ENCODE assay signal across 25 cellular contexts in the genomic region with DNA sequence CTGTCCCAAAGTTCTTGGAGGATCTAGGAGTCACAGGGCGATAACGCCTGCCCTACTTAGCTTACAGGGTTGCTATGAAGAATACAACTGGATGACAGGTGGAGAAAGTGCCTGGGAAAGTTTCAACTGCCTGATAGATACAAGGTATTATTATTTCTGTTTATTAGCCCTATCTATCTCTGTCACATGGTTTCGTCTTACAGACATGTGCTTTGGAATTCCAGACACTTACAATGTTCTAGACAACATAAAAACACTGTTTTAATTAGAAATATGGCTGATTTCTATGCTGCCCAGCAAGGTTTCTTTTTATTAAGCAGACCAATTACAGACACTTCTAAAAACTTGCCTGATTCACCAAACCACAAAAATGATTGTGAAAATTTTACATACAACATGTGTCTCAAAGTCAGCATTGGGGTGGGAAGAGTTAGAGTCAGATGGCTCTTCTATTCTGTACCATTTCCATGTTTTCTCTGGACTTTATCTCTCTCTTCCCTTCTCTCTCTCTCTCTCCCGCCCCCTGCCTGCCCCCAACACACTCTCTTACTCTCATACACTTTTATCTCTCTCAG. TPM values are rescaled to one million over a fixed set of nuclear protein-coding genes. Genes with fewer than 3 reads are reported as not detected.
DNase-seq lines count a peak whose midpoint lies in the region; ATAC-seq and TF ChIP-seq lines count a peak whose summit lies in the region.
"Had no signal": no experiment of that assay in that cellular context is flagged by ENCODE, and none has a peak within 500 bp of the region (broad histone marks: within the 10 kb centered on the region; RNA-seq: fewer than 3 reads in every experiment).

No MANE protein-coding gene starts in this region.

- no peak overlapping the region for H2BK15ac ChIP-seq in IMR-90 (ENCODE audit: low read depth, low read length)

- H3K9me3 ChIP-seq in IMR-90 (ENCODE audit: control insufficient read depth, insufficient read depth, low read length) (no peaks in the 10 kb centered on the region), left ventricle myocardium inferior (replicated peaks) (no peaks in the 10 kb centered on the region), esophagus muscularis mucosa (no peaks in the 10 kb centered on the region)
- H3K9me3 ChIP-seq in naive thymus-derived CD4-positive, alpha-beta T cell (ENCODE audit: control insufficient read depth in 2 of 3, low read length in 3 of 3): no peaks in the 10 kb centered on the region
- H3K9me3 ChIP-seq: breast epithelium, colonic mucosa, SJCRH30 had no signal

- no peak overlapping the region for H3K4me3 Mint-ChIP-seq in activated T-cell treated with anti-CD3 and anti-CD28 coated beads, Interleukin-2, amount 50 U/mL, for 24 hours
- no peak overlapping the region for H3K4me3 Mint-ChIP-seq in activated naive CD8-positive, alpha-beta T cell treated with anti-CD3 and anti-CD28 coated beads, Interleukin-2, amount 10 ng/mL, durations not matched to agents 7 days and 5 days
- H3K4me3 Mint-ChIP-seq in naive thymus-derived CD4-positive, alpha-beta T cell: no peak overlapping the region
- H3K4me3 Mint-ChIP-seq: H9; mesothelial cell of epicardium; nephron; stimulated activated effector memory CD8-positive, alpha-beta T cell treated with anti-CD3 and anti-CD28 coated beads, Interleukin-12 subunit alpha, Interleukin-12 subunit beta, amount 100 ng/mL, for 72 hours had no signal

- H3K18ac ChIP-seq in IMR-90 (ENCODE audit: low read depth, low read length): no peak overlapping the region

- no peak overlapping the region for H4K91ac ChIP-seq in IMR-90 (ENCODE audit: insufficient read depth, low read depth, low read length)

- H3K36me3 ChIP-seq in IMR-90 (ENCODE audit: control insufficient read depth, insufficient read depth, low read length): no peaks in the 10 kb centered on the region
- peaks cover 0 to 49% (median 3%) of the 10 kb centered on the region in 3 experiments for H3K36me3 ChIP-seq in naive thymus-derived CD4-positive, alpha-beta T cell (ENCODE audit: control insufficient read depth in 2 of 3, insufficient read depth in 3 of 3, low read length in 3 of 3)
- H3K36me3 ChIP-seq in left ventricle myocardium inferior: no peaks in the 10 kb centered on the region
- H3K36me3 ChIP-seq in esophagus muscularis mucosa: peaks cover 0 to 1% (median 0%) of the 10 kb centered on the region in 4 donors
- H3K36me3 ChIP-seq: breast epithelium, colonic mucosa, SJCRH30 had no signal

- H4K20me1 ChIP-seq in IMR-90 (ENCODE audit: insufficient read depth, low read length): no peaks in the 10 kb centered on the region

- H3K4ac ChIP-seq in IMR-90 (ENCODE audit: low read depth, low read length): no peak overlapping the region

- no peak for DNase-seq in activated T-cell treated with anti-CD3 and anti-CD28 coated beads, Interleukin-2, amount 50 U/mL, for 24 hours
- DNase-seq in activated T-cell treated with anti-CD3 and anti-CD28 coated beads, Interleukin-2, amount 50 U/mL, for 1 hour: no peak
- DNase-seq in IMR-90 (peak; percentile 25), left ventricle myocardium inferior (no peak), HEK293T (ENCODE audit: extremely low spot score) (no peak), esophagus muscularis mucosa (ENCODE audit: extremely low spot score) (no peak)
- no peak for DNase-seq in activated naive CD8-positive, alpha-beta T cell treated with anti-CD3 and anti-CD28 coated beads, Interleukin-2, amount 10 ng/mL, durations not matched to agents 7 days and 5 days
- DNase-seq in naive thymus-derived CD4-positive, alpha-beta T cell: no peak
- DNase-seq: C1 segment of cervical spinal cord, colonic mucosa, EL, H9, left ventricle myocardium superior, NCI-H1092, NCI-H1930 had no signal

- H3K9me1 ChIP-seq in IMR-90 (ENCODE audit: insufficient read depth, low read length): no peaks in the 10 kb centered on the region

- H3K14ac ChIP-seq in IMR-90 (replicated peaks; ENCODE audit: low read depth, low read length): no peak overlapping the region

- intact Hi-C loops in IMR-90 (cut with micrococcal nuclease) (no loop called here), left ventricle myocardium inferior (cut with micrococcal nuclease) (no loop called here), esophagus muscularis mucosa (cut with DNase I) (no loop called here)
- intact Hi-C loops in naive thymus-derived CD4-positive, alpha-beta T cell (cut with micrococcal nuclease): loop anchor here (1.0 to 5.0 kb wide), 6 partner anchors 17 to 628 kb away; a partner anchor contains a TSS

- WGBS in IMR-90 (ENCODE audit: extremely low coverage in 2 of 2, insufficient read length in 1 of 2), 2 experiments: no CpG with 5 or more reads among the region's 4 CpGs
- WGBS in esophagus muscularis mucosa: 91% methylated on average over 4 of the region's 4 CpGs

- H3K9ac ChIP-seq in IMR-90 (ENCODE audit: low read depth, low read length): no peak overlapping the region

- no peak overlapping the region for H2AK5ac ChIP-seq in IMR-90 (ENCODE audit: low read depth, low read length)

- peak overlapping the region; percentile 74 for H3K27ac Mint-ChIP-seq in activated T-cell treated with anti-CD3 and anti-CD28 coated beads, Interleukin-2, amount 50 U/mL, for 24 hours
- H3K27ac Mint-ChIP-seq in activated naive CD8-positive, alpha-beta T cell treated with anti-CD3 and anti-CD28 coated beads, Interleukin-2, amount 10 ng/mL, durations not matched to agents 7 days and 5 days: peak overlapping the region; percentile 39
- peak overlapping the region in 8 of 9 donors; percentile 72 to 91 (median 85) for H3K27ac Mint-ChIP-seq in naive thymus-derived CD4-positive, alpha-beta T cell
- H3K27ac Mint-ChIP-seq: mesothelial cell of epicardium; nephron; stimulated activated effector memory CD8-positive, alpha-beta T cell treated with anti-CD3 and anti-CD28 coated beads, Interleukin-12 subunit alpha, Interleukin-12 subunit beta, amount 100 ng/mL, for 72 hours had no signal

- peaks cover 78% of the 10 kb centered on the region for H3K4me1 Mint-ChIP-seq in activated T-cell treated with anti-CD3 and anti-CD28 coated beads, Interleukin-2, amount 50 U/mL, for 24 hours (ENCODE audit: low read depth)
- H3K4me1 Mint-ChIP-seq in activated naive CD8-positive, alpha-beta T cell treated with anti-CD3 and anti-CD28 coated beads, Interleukin-2, amount 10 ng/mL, durations not matched to agents 7 days and 5 days: peaks cover 42% of the 10 kb centered on the region
- peaks cover 14 to 76% (median 56%) of the 10 kb centered on the region in 7 donors for H3K4me1 Mint-ChIP-seq in naive thymus-derived CD4-positive, alpha-beta T cell
- H3K4me1 Mint-ChIP-seq: H9 had no signal

- H2BK120ac ChIP-seq in IMR-90 (ENCODE audit: low read depth, low read length): no peak overlapping the region

- H3K27ac ChIP-seq in IMR-90 (ENCODE audit: insufficient read depth, low read length) (no peak overlapping the region), left ventricle myocardium inferior (replicated peaks) (no peak overlapping the region), esophagus muscularis mucosa (replicated peaks in 1 of 4) (no peak overlapping the region)
- peak overlapping the region; percentile 44 for H3K27ac ChIP-seq in naive thymus-derived CD4-positive, alpha-beta T cell (ENCODE audit: low read depth, low read length)
- H3K27ac ChIP-seq: breast epithelium, colonic mucosa, SJCRH30 had no signal

- dilution Hi-C loops in IMR-90 (cut with HindIII; ENCODE audit: low sequenced_read_pairs, unreplicated experiment): no loop called here

- no peak for TF ChIP-seq RAD21 in IMR-90 (IDR thresholded peaks at IDR 0.05; ENCODE audit: low read length)

- H4K5ac ChIP-seq in IMR-90 (ENCODE audit: low read depth, low read length): no peak overlapping the region

- no peak overlapping the region for H2BK20ac ChIP-seq in IMR-90 (ENCODE audit: low read depth, low read length)

- no peaks in the 10 kb centered on the region for H3K27me3 Mint-ChIP-seq in activated T-cell treated with anti-CD3 and anti-CD28 coated beads, Interleukin-2, amount 50 U/mL, for 24 hours
- H3K27me3 Mint-ChIP-seq in activated naive CD8-positive, alpha-beta T cell treated with anti-CD3 and anti-CD28 coated beads, Interleukin-2, amount 10 ng/mL, durations not matched to agents 7 days and 5 days: no peaks in the 10 kb centered on the region
- H3K27me3 Mint-ChIP-seq in naive thymus-derived CD4-positive, alpha-beta T cell: no peaks in the 10 kb centered on the region

- no peaks in the 10 kb centered on the region for H3K79me1 ChIP-seq in IMR-90 (ENCODE audit: low read depth in 1 of 2, low read length in 2 of 2)

- no peak overlapping the region for H3K56ac ChIP-seq in IMR-90 (ENCODE audit: extremely low read depth, insufficient read depth, low read length)

- BruUV-seq in IMR-90 (replicated peaks; lab: Mats Ljungman, UMichigan): no TSS peak

- H2BK5ac ChIP-seq in IMR-90 (ENCODE audit: low read depth, low read length, poor library complexity, severe bottlenecking): no peak overlapping the region

- POLR2A ChIA-PET in IMR-90 (lab: Charles Lee; ENCODE audit: unreplicated experiment): no interaction called here
- POLR2A ChIA-PET in activated naive CD8-positive, alpha-beta T cell treated with anti-CD3 and anti-CD28 coated beads, Interleukin-2, amount 10 ng/mL, durations not matched to agents 7 days and 5 days (lab: Charles Lee): no interaction called here
- POLR2A ChIA-PET in naive thymus-derived CD4-positive, alpha-beta T cell (lab: Charles Lee): interaction anchor here (0.6 kb wide), 1 partner anchor 441 kb away, joined by 3 read pairs; no protein-coding TSS in a partner anchor
- POLR2A ChIA-PET in HEK293T (lab: Yijun Ruan, JAX): no interaction called here

- H3K4me2 ChIP-seq in IMR-90 (ENCODE audit: low read depth, low read length): no peak overlapping the region

- no peak for ATAC-seq in IMR-90 (ENCODE audit: low read depth)
- ATAC-seq in activated naive CD8-positive, alpha-beta T cell treated with anti-CD3 and anti-CD28 coated beads, Interleukin-2, amount 10 ng/mL, durations not matched to agents 7 days and 5 days (ENCODE audit: low read depth): no peak
- no peak for ATAC-seq in naive thymus-derived CD4-positive, alpha-beta T cell
- ATAC-seq: esophagus mucosa; left ventricle myocardium superior; stimulated activated effector memory CD8-positive, alpha-beta T cell treated with anti-CD3 and anti-CD28 coated beads, Interleukin-12 subunit alpha, Interleukin-12 subunit beta, amount 100 ng/mL, for 72 hours had no signal

- no peak overlapping the region for H4K8ac ChIP-seq in IMR-90 (ENCODE audit: low read depth in 2 of 2, low read length in 2 of 2)

- H3K4me1 ChIP-seq in IMR-90 (ENCODE audit: control insufficient read depth, insufficient read depth, low read length) (no peaks in the 10 kb centered on the region; the same call in 1 of the 2 replicates), left ventricle myocardium inferior (peaks cover 5% of the 10 kb centered on the region), esophagus muscularis mucosa (peaks cover 5 to 24% (median 17%) of the 10 kb centered on the region in 4 donors)
- peaks cover 0 to 10% of the 10 kb centered on the region in 2 donors for H3K4me1 ChIP-seq in naive thymus-derived CD4-positive, alpha-beta T cell (ENCODE audit: control insufficient read depth in 2 of 2, insufficient read depth in 2 of 2, low read length in 2 of 2)
- H3K4me1 ChIP-seq: breast epithelium, colonic mucosa, SJCRH30 had no signal

- no peak for TF ChIP-seq EP300 in esophagus muscularis mucosa (IDR thresholded peaks at IDR 0.05)

- H3K9me3 Mint-ChIP-seq in activated T-cell treated with anti-CD3 and anti-CD28 coated beads, Interleukin-2, amount 50 U/mL, for 24 hours: no peaks in the 10 kb centered on the region
- no peaks in the 10 kb centered on the region for H3K9me3 Mint-ChIP-seq in activated naive CD8-positive, alpha-beta T cell treated with anti-CD3 and anti-CD28 coated beads, Interleukin-2, amount 10 ng/mL, durations not matched to agents 7 days and 5 days
- H3K9me3 Mint-ChIP-seq in naive thymus-derived CD4-positive, alpha-beta T cell: peaks cover 0 to 6% (median 0%) of the 10 kb centered on the region in 11 donors
- H3K9me3 Mint-ChIP-seq: H9; mesothelial cell of epicardium; nephron; stimulated activated effector memory CD8-positive, alpha-beta T cell treated with anti-CD3 and anti-CD28 coated beads, Interleukin-12 subunit alpha, Interleukin-12 subunit beta, amount 100 ng/mL, for 72 hours had no signal

- H2AK9ac ChIP-seq in IMR-90 (replicated peaks; ENCODE audit: low read depth, low read length, poor library complexity): no peak overlapping the region

- no peak overlapping the region for H3K4me3 ChIP-seq in IMR-90 (ENCODE audit: insufficient read depth, low read depth, low read length)
- no peak overlapping the region for H3K4me3 ChIP-seq in naive thymus-derived CD4-positive, alpha-beta T cell (ENCODE audit: low read length)
- H3K4me3 ChIP-seq in left ventricle myocardium inferior: no peak overlapping the region
- no peak overlapping the region for H3K4me3 ChIP-seq in esophagus muscularis mucosa
- H3K4me3 ChIP-seq: breast epithelium, colonic mucosa, SJCRH30 had no signal

- H3K27me3 ChIP-seq in IMR-90 (ENCODE audit: control insufficient read depth, insufficient read depth, low read length): no peaks in the 10 kb centered on the region
- H3K27me3 ChIP-seq in naive thymus-derived CD4-positive, alpha-beta T cell (ENCODE audit: control insufficient read depth in 2 of 2, insufficient read depth in 2 of 2, low read length in 2 of 2): no peaks in the 10 kb centered on the region
- no peaks in the 10 kb centered on the region for H3K27me3 ChIP-seq in left ventricle myocardium inferior (ENCODE audit: low read depth)
- H3K27me3 ChIP-seq in esophagus muscularis mucosa: no peaks in the 10 kb centered on the region
- H3K27me3 ChIP-seq: breast epithelium, colonic mucosa, SJCRH30 had no signal

- no peak overlapping the region for H2AFZ ChIP-seq in IMR-90 (replicated peaks; ENCODE audit: low read length, poor library complexity)

- H3K23ac ChIP-seq in IMR-90 (ENCODE audit: low read depth, low read length): no peak overlapping the region

- in situ Hi-C loops in IMR-90 (cut with MboI; ENCODE audit: low sequenced_read_pairs): loop anchor here (5.0 kb wide), 1 partner anchor 533 kb away; no protein-coding TSS in a partner anchor

- peaks cover 95% of the 10 kb centered on the region for H3K36me3 Mint-ChIP-seq in activated T-cell treated with anti-CD3 and anti-CD28 coated beads, Interleukin-2, amount 50 U/mL, for 24 hours (ENCODE audit: low read depth)
- H3K36me3 Mint-ChIP-seq in activated naive CD8-positive, alpha-beta T cell treated with anti-CD3 and anti-CD28 coated beads, Interleukin-2, amount 10 ng/mL, durations not matched to agents 7 days and 5 days: peaks cover 36% of the 10 kb centered on the region
- H3K36me3 Mint-ChIP-seq in naive thymus-derived CD4-positive, alpha-beta T cell: peaks cover under 1 to 40% (median 34%) of the 10 kb centered on the region in 5 donors

- CTCF ChIA-PET in IMR-90 (lab: Yijun Ruan, JAX) (interaction anchor here (1.8 kb wide), 1 partner anchor 535 kb away, joined by 9 read pairs; no protein-coding TSS in a partner anchor), HEK293T (lab: Yijun Ruan, JAX) (interaction anchor here (0.6 to 1.7 kb wide), 2 partner anchors 23 to 535 kb away, joined by 3 read pairs; no protein-coding TSS in a partner anchor)
- CTCF ChIA-PET in naive thymus-derived CD4-positive, alpha-beta T cell (lab: Charles Lee): interaction anchor here (0.7 to 6.3 kb wide), 8 partner anchors 10 to 533 kb away, joined by 3 to 161 read pairs (median 3); no protein-coding TSS in a partner anchor

- no peak for TF ChIP-seq POLR2A in IMR-90 (IDR thresholded peaks at IDR 0.05; ENCODE audit: low read depth, low read length)
- no peak for TF ChIP-seq POLR2A in esophagus muscularis mucosa (IDR thresholded peaks at IDR 0.05; ENCODE audit: low read depth)

- no peak for TF ChIP-seq CTCF in IMR-90 (conservative IDR thresholded peaks at IDR 0.05; ENCODE audit: low read depth, low read length)
- no peak for TF ChIP-seq CTCF in left ventricle myocardium inferior (IDR thresholded peaks at IDR 0.05; ENCODE audit: borderline replicate concordance)
- no peak for TF ChIP-seq CTCF in esophagus muscularis mucosa (IDR thresholded peaks at IDR 0.05)

RNA-seq across cellular contexts. Expression of a gene that starts 50.0 kb away (rescaled TPM):
- total RNA-seq in IMR-90 (2012; rRNA removed): not detected in 2 replicates
- polyA plus RNA-seq in IMR-90 (2012; rRNA removed): not detected in 2 replicates
- not detected in 2 replicates for polyA plus RNA-seq in IMR-90 (2012; cell fraction: cytosol; rRNA removed)
- not detected in 2 replicates for polyA plus RNA-seq in IMR-90 (2012; cell fraction: nucleus; rRNA removed; ENCODE audit: low replicate concordance)
- total RNA-seq in activated naive CD8-positive, alpha-beta T cell treated with anti-CD3 and anti-CD28 coated beads, Interleukin-2, amount 10 ng/mL, durations not matched to agents 7 days and 5 days: not detected
- total RNA-seq in naive thymus-derived CD4-positive, alpha-beta T cell: under 1 TPM in 1 of 5 experiments, not detected in 4; 0.15 TPM
- not detected for polyA plus RNA-seq in naive thymus-derived CD4-positive, alpha-beta T cell
- not detected for total RNA-seq in left ventricle myocardium inferior
- not detected for total RNA-seq in esophagus muscularis mucosa
- total RNA-seq: A673, breast epithelium, colonic mucosa, esophagus mucosa, H9, left ventricle myocardium superior, mesothelial cell of epicardium, osteocyte, renal cortical epithelial cell, SJCRH30 had no signal
- polyA plus RNA-seq: thymus had no signal

Comparison
In these comparisons a context has a peak if more than half of its experiments do, and no peak if none do; other contexts are left out.
1. intact Hi-C loops: an anchor here in naive thymus-derived CD4-positive, alpha-beta T cell (1.0 to 5.0 kb wide); none called in IMR-90, left ventricle myocardium inferior and esophagus muscularis mucosa.